ENCODE assay signal across 34 cellular contexts in the genomic region with DNA sequence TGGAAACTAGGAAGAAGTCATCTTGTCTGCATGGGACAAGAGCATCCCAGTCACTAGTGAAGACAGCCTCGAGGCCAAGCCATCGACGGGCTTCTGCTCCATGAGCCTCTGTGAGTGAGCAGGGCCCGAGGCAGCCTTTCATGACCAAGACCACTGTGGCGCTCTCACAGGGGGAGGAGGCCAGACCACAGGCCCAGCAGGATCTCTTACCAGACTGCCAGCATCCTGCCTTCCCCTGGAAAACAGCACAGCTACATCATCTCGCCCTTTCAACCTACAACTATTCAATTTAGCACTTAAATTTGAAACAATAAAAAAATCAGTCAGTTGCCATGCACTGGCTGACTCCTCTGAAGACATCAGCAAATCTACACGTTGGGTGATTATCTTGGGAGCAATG.
"Had no signal": no experiment of that assay in that cellular context is flagged by ENCODE, and none has a peak within 500 bp of the region (broad histone marks: within the 10 kb centered on the region; RNA-seq: fewer than 3 reads in every experiment).

No MANE protein-coding gene starts in this region.

- H3K27ac Mint-ChIP-seq: activated CD4-positive, alpha-beta memory T cell treated with anti-CD3 and anti-CD28 coated beads for 36 hours; activated CD4-positive, alpha-beta T cell treated with anti-CD3 and anti-CD28 coated beads, Interleukin-2, amount 10 ng/mL, durations not matched to agents 24 days and 14 days; activated T-cell treated with anti-CD3 and anti-CD28 coated beads, Interleukin-2, amount 50 U/mL, for 24 hours; activated T-helper 17 cell treated with anti-CD3 and anti-CD28 coated beads, Interleukin-2, amount 50 U/mL, for 72 hours; immature natural killer cell; stimulated activated memory B cell treated with anti-CD40 and anti-IgM and Interleukin-4, amounts not matched to agents 10 μg/mL and 1 μg/mL and 100 μg/mL, for 72 hours; stimulated activated naive CD8-positive, alpha-beta T cell treated with anti-CD3 and anti-CD28 coated beads, Interleukin-15, amount 100 ng/mL, for 72 hours had no signal

- H3K4me3 Mint-ChIP-seq: activated CD4-positive, alpha-beta memory T cell treated with anti-CD3 and anti-CD28 coated beads for 36 hours; activated CD4-positive, alpha-beta T cell treated with anti-CD3 and anti-CD28 coated beads, Interleukin-2, amount 10 ng/mL, durations not matched to agents 24 days and 14 days; activated T-cell treated with anti-CD3 and anti-CD28 coated beads, Interleukin-2, amount 50 U/mL, for 24 hours; activated T-helper 17 cell treated with anti-CD3 and anti-CD28 coated beads, Interleukin-2, amount 50 U/mL, for 72 hours; effector memory CD8-positive, alpha-beta T cell; immature natural killer cell; stimulated activated memory B cell treated with anti-CD40 and anti-IgM and Interleukin-4, amounts not matched to agents 10 μg/mL and 1 μg/mL and 100 μg/mL, for 72 hours; stimulated activated naive CD8-positive, alpha-beta T cell treated with anti-CD3 and anti-CD28 coated beads, Interleukin-15, amount 100 ng/mL, for 72 hours had no signal

- H3K36me3 ChIP-seq: breast epithelium, colonic mucosa, heart left ventricle, lower lobe of right lung, neutrophil, pancreas, prostate gland had no signal

- H3K4me2 ChIP-seq: smooth muscle cell had no signal

- H3K36me3 Mint-ChIP-seq: activated CD4-positive, alpha-beta memory T cell treated with anti-CD3 and anti-CD28 coated beads for 36 hours; immature natural killer cell; stimulated activated memory B cell treated with anti-CD40 and anti-IgM and Interleukin-4, amounts not matched to agents 10 μg/mL and 1 μg/mL and 100 μg/mL, for 72 hours had no signal

- H3K9me3 ChIP-seq: breast epithelium, colonic mucosa, heart left ventricle, lower lobe of right lung, neutrophil, pancreas, prostate gland had no signal

- DNase-seq: activated CD4-positive, alpha-beta memory T cell treated with anti-CD3 and anti-CD28 coated beads for 36 hours; activated CD4-positive, alpha-beta T cell treated with anti-CD3 and anti-CD28 coated beads, Interleukin-2, amount 10 ng/mL, durations not matched to agents 24 days and 14 days; activated CD4-positive, CD25-positive, alpha-beta regulatory T cell treated with anti-CD3 and anti-CD28 coated beads, Interleukin-2, amount 50 U/mL, for 72 hours; activated CD8-positive, alpha-beta memory T cell treated with anti-CD3 and anti-CD28 coated beads, Interleukin-2, amount 50 U/mL, for 48 hours; activated gamma-delta T cell treated with Interleukin-2 at 50 U/mL for 16 hours; activated naive CD4-positive, alpha-beta T cell treated with anti-CD3 and anti-CD28 coated beads, Interleukin-2, amount 50 U/mL, for 16 hours; activated T-cell treated with anti-CD3 and anti-CD28 coated beads, Interleukin-2, amount 50 U/mL, for 24 hours; amniotic stem cell; central memory CD4-positive, alpha-beta T cell; colonic mucosa; effector memory CD8-positive, alpha-beta T cell; erythroblast; foreskin fibroblast; immature natural killer cell; kidney glomerular epithelial cell; lower lobe of right lung; mesendoderm; stimulated activated CD4-positive, alpha-beta T cell treated with anti-CD3 and anti-CD28 coated beads, Interleukin-1b, Interleukin-23, amount 100 ng/mL, for 48 hours; stimulated activated CD4-positive, alpha-beta T cell treated with anti-CD3 and anti-CD28 coated beads, Interleukin-4, amount 100 ng/mL, for 4 hours; stimulated activated CD8-positive, alpha-beta memory T cell treated with anti-CD3 and anti-CD28 coated beads, Interleukin-4, amount 100 ng/mL, for 48 hours; stimulated activated naive CD8-positive, alpha-beta T cell treated with anti-CD3 and anti-CD28 coated beads, Interleukin-15, amount 100 ng/mL, for 72 hours; T-helper 2 cell; trophoblast cell had no signal

- ATAC-seq: activated T-helper 17 cell treated with anti-CD3 and anti-CD28 coated beads, Interleukin-2, amount 50 U/mL, for 72 hours; effector memory CD8-positive, alpha-beta T cell; stimulated activated naive CD8-positive, alpha-beta T cell treated with anti-CD3 and anti-CD28 coated beads, Interleukin-15, amount 100 ng/mL, for 72 hours had no signal

- H3K4me1 ChIP-seq: breast epithelium, colonic mucosa, pancreas, prostate gland had no signal

- FAIRE-seq: astrocyte, pancreas, urothelium cell line had no signal

- H3K9me3 Mint-ChIP-seq: activated CD4-positive, alpha-beta memory T cell treated with anti-CD3 and anti-CD28 coated beads for 36 hours; activated CD4-positive, alpha-beta T cell treated with anti-CD3 and anti-CD28 coated beads, Interleukin-2, amount 10 ng/mL, durations not matched to agents 24 days and 14 days; activated T-cell treated with anti-CD3 and anti-CD28 coated beads, Interleukin-2, amount 50 U/mL, for 24 hours; activated T-helper 17 cell treated with anti-CD3 and anti-CD28 coated beads, Interleukin-2, amount 50 U/mL, for 72 hours; effector memory CD8-positive, alpha-beta T cell; immature natural killer cell; nephron; stimulated activated memory B cell treated with anti-CD40 and anti-IgM and Interleukin-4, amounts not matched to agents 10 μg/mL and 1 μg/mL and 100 μg/mL, for 72 hours; stimulated activated naive CD8-positive, alpha-beta T cell treated with anti-CD3 and anti-CD28 coated beads, Interleukin-15, amount 100 ng/mL, for 72 hours had no signal

- H3K27ac ChIP-seq: breast epithelium, colonic mucosa, neutrophil, pancreas had no signal

- H3K27me3 ChIP-seq: breast epithelium, colonic mucosa, heart left ventricle, neutrophil, pancreas had no signal

- H3K4me1 Mint-ChIP-seq: activated CD4-positive, alpha-beta T cell treated with anti-CD3 and anti-CD28 coated beads, Interleukin-2, amount 10 ng/mL, durations not matched to agents 24 days and 14 days; activated T-helper 17 cell treated with anti-CD3 and anti-CD28 coated beads, Interleukin-2, amount 50 U/mL, for 72 hours; immature natural killer cell; stimulated activated memory B cell treated with anti-CD40 and anti-IgM and Interleukin-4, amounts not matched to agents 10 μg/mL and 1 μg/mL and 100 μg/mL, for 72 hours; stimulated activated naive CD8-positive, alpha-beta T cell treated with anti-CD3 and anti-CD28 coated beads, Interleukin-15, amount 100 ng/mL, for 72 hours had no signal

- H3K4me3 ChIP-seq: breast epithelium, colonic mucosa, heart left ventricle, lower lobe of right lung, pancreas, prostate gland, smooth muscle cell had no signal
